ENCODE assay signal across 8 cellular contexts in the genomic region with DNA sequence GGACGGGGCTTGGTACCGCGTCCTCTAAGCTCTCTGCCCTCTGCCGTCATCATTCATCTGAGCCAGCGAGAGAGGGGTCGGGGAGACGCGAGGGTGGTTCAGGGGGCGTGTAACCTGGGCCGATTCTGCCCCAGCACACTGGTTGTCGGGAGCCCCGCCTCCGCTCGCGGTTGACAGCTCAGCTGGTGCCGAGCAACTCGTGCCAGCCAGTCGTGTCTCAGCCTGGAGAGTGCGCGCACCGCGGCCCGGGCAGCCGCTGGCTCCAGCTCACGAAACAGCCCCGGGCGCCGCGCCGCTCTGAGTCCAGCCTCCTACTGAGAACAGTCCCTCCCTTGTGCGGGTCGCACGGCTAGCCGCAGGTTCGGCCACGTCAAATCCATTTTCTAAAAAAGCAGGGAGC. TPM values are rescaled to one million over a fixed set of nuclear protein-coding genes. Genes with fewer than 3 reads are reported as not detected.
DNase-seq lines count a peak whose midpoint lies in the region; ATAC-seq and TF ChIP-seq lines count a peak whose summit lies in the region.
"Not testable (repeated sequence)": the region's sequence is repeated elsewhere in the genome, so short reads cannot be mapped to it uniquely, and the experiment has no call there.

A gene (plus strand): TSS at position 209 of the 400 bp plus-strand sequence. CDS start 347 bp downstream, outside the sequence.

- BruUV-seq in MCF 10A (replicated peaks; lab: Mats Ljungman, UMichigan): not testable (repeated sequence)

- H3K79me2 ChIP-seq in GM23338 (replicated peaks; ENCODE audit: insufficient read depth): not testable (repeated sequence)

- not testable (repeated sequence) for H3F3A ChIP-seq in GM23338 (replicated peaks; ENCODE audit: low read depth)

- H3K4me3 Mint-ChIP-seq in GM23338 (peak within 1 kb of the TSS; percentile 67; the same call in 2 of the 3 replicates), MCF 10A (ENCODE audit: unreplicated experiment) (peak within 1 kb of the TSS; percentile 40), nephron progenitor cell (peak within 1 kb of the TSS; percentile 70)
- peak within 1 kb of the TSS; percentile 78 for H3K4me3 Mint-ChIP-seq in T-helper 1 cell treated with Interleukin-12 subunit alpha and Interleukin-12 subunit beta and Interleukin-4 antibody, amounts not matched to agents 30 μg/mL and 1 μg/mL, for 36 hours

- H3K36me3 Mint-ChIP-seq in GM23338 (ENCODE audit: low read depth); T-helper 1 cell treated with Interleukin-12 subunit alpha and Interleukin-12 subunit beta and Interleukin-4 antibody, amounts not matched to agents 30 μg/mL and 1 μg/mL, for 36 hours (ENCODE audit: low read depth); MCF 10A (ENCODE audit: insufficient read depth, unreplicated experiment); nephron progenitor cell (ENCODE audit: low read depth): not testable (repeated sequence)

- not testable (repeated sequence) for H2AFZ ChIP-seq in GM23338

- not testable (repeated sequence) for H4K20me1 ChIP-seq in GM23338 (replicated peaks; ENCODE audit: insufficient read depth)

- H3K27me3 Mint-ChIP-seq in GM23338 (ENCODE audit: insufficient read depth, low read depth, poor library complexity); T-helper 1 cell treated with Interleukin-12 subunit alpha and Interleukin-12 subunit beta and Interleukin-4 antibody, amounts not matched to agents 30 μg/mL and 1 μg/mL, for 36 hours (ENCODE audit: low read depth); MCF 10A (ENCODE audit: insufficient read depth, unreplicated experiment); nephron progenitor cell (ENCODE audit: low read depth, poor library complexity): not testable (repeated sequence)

- WGBS in heart left ventricle, 4 donors: 0 to 1% methylated on average over 12 to 14 of the region's 36 CpGs; no CpG with 5 or more reads in 2 of the 4 donors

- not testable (repeated sequence) for H3K4me2 ChIP-seq in GM23338

- not testable (repeated sequence) for H3K4me1 ChIP-seq in GM23338 (ENCODE audit: insufficient read depth); heart left ventricle; upper lobe of right lung

- not testable (repeated sequence) for H3K4me1 Mint-ChIP-seq in GM23338; T-helper 1 cell treated with Interleukin-12 subunit alpha and Interleukin-12 subunit beta and Interleukin-4 antibody, amounts not matched to agents 30 μg/mL and 1 μg/mL, for 36 hours (ENCODE audit: low read depth); MCF 10A (ENCODE audit: insufficient read depth, unreplicated experiment); nephron progenitor cell

- not testable (repeated sequence) for H3K27me3 ChIP-seq in GM23338 (ENCODE audit: insufficient read depth); heart left ventricle; upper lobe of right lung

- H3K9me2 ChIP-seq in GM23338 (ENCODE audit: insufficient read depth): not testable (repeated sequence)

- not testable (repeated sequence) for H3K27ac Mint-ChIP-seq in GM23338; T-helper 1 cell treated with Interleukin-12 subunit alpha and Interleukin-12 subunit beta and Interleukin-4 antibody, amounts not matched to agents 30 μg/mL and 1 μg/mL, for 36 hours; MCF 10A (ENCODE audit: low read depth, unreplicated experiment); nephron progenitor cell

- not testable (repeated sequence) for H3K27ac ChIP-seq in GM23338 (ENCODE audit: low read depth); heart left ventricle; upper lobe of right lung

- DNase-seq in GM23338 (ENCODE audit: low spot score); MCF 10A (ENCODE audit: unreplicated experiment): not testable (repeated sequence)
- DNase-seq in activated T-cell treated with anti-CD3 and anti-CD28 coated beads for 24 hours (ENCODE audit: low read depth): peak; percentile 7
- peak in 4 of 5 donors; percentile 6 to 63 (median 29) for DNase-seq in heart left ventricle
- DNase-seq in nephron progenitor cell: peak; percentile 28
- DNase-seq in stimulated activated CD4-positive, alpha-beta T cell treated with anti-CD3 and anti-CD28 coated beads, Interleukin-4, amount 100 ng/mL, for 24 hours: peak; percentile 44
- DNase-seq in upper lobe of right lung: peak; percentile 80

- peak; percentile 95 for ATAC-seq in GM23338
- peak; percentile 87 to 97 (median 92) for ATAC-seq in heart left ventricle
- ATAC-seq in upper lobe of right lung: peak; percentile 98

- not testable (repeated sequence) for H3K9me3 Mint-ChIP-seq in GM23338; T-helper 1 cell treated with Interleukin-12 subunit alpha and Interleukin-12 subunit beta and Interleukin-4 antibody, amounts not matched to agents 30 μg/mL and 1 μg/mL, for 36 hours; MCF 10A (ENCODE audit: unreplicated experiment); nephron progenitor cell

- TF ChIP-seq POLR2A in heart left ventricle (IDR thresholded peaks at IDR 0.05): not testable (repeated sequence)

- POLR2A ChIA-PET in MCF 10A (lab: Yijun Ruan, JAX): not testable (repeated sequence)

- H3K36me3 ChIP-seq in GM23338 (ENCODE audit: insufficient read depth); heart left ventricle; upper lobe of right lung: not testable (repeated sequence)

- not testable (repeated sequence) for H3K9me3 ChIP-seq in heart left ventricle, upper lobe of right lung

- H3K4me3 ChIP-seq in GM23338, heart left ventricle, upper lobe of right lung: not testable (repeated sequence)

- intact Hi-C loops in MCF 10A (cut with micrococcal nuclease); heart left ventricle (cut with DNase I); upper lobe of right lung (cut with DNase I): not testable (repeated sequence)

- not testable (repeated sequence) for TF ChIP-seq CTCF in GM23338 (conservative IDR thresholded peaks at IDR 0.05; ENCODE audit: low read depth in 2 of 2); MCF 10A (IDR thresholded peaks at IDR 0.05; ENCODE audit: unreplicated experiment); heart left ventricle (IDR thresholded peaks at IDR 0.05); nephron progenitor cell (IDR thresholded peaks at IDR 0.05); upper lobe of right lung (IDR thresholded peaks at IDR 0.05)

- CTCF ChIA-PET in MCF 10A (lab: Yijun Ruan, JAX): not testable (repeated sequence)

RNA-seq across cellular contexts. Expression of the gene that starts here (rescaled TPM):
- 26.8 and 35.2 TPM in 2 replicates for total RNA-seq in GM23338 (2014; rRNA removed; shearing (Covaris generic))
- polyA plus RNA-seq in GM23338 (2016; fragmentation: Nextera tagmentation; extraction: Ambion mirVana) (12.9 and 16.5 TPM in 2 replicates), heart left ventricle (100 to 1,000 TPM; 614 to 835 TPM)
- total RNA-seq in MCF 10A (2022) (79.6 and 105 TPM in 2 replicates), heart left ventricle (1,000 to 10,000 TPM; 1,299 to 2,892 (median 2,435) TPM), upper lobe of right lung (163 TPM)

Comparison
In these comparisons a context has a peak if more than half of its experiments do, and no peak if none do; other contexts are left out.
1. RNA of the gene that starts here (polyA plus RNA-seq): 614 to 835 TPM in heart left ventricle; 12.9 to 16.5 TPM in GM23338; every median in the first group is over 10 times any median in the second.
2. Peak in every context shown above with its lines, with median percentiles within 50 percentile points of each other: ATAC-seq and H3K4me3 Mint-ChIP-seq.